ENCODE assay signal across 1 cellular context in genomic region chr10:33253411-33253810, GRCh38.
TF ChIP-seq lines count a peak whose summit lies in the region.

No MANE protein-coding gene starts in this region.

TF ChIP-seq in GM23338, 12 proteins besides CTCF, POLR2A, EP300 and RAD21 (continued from another document):
- TF ChIP-seq REST (IDR thresholded peaks at IDR 0.05; ENCODE audit: unreplicated experiment): no peak
- no peak for TF ChIP-seq ZNF114 (CRISPR knock-in tag; IDR thresholded peaks at IDR 0.05)
- TF ChIP-seq ZNF331 (CRISPR knock-in tag; IDR thresholded peaks at IDR 0.05; ENCODE audit: low read depth): no peak
- no peak for TF ChIP-seq STAT1 (IDR thresholded peaks at IDR 0.05; ENCODE audit: unreplicated experiment)
- no peak for TF ChIP-seq NANOG (IDR thresholded peaks at IDR 0.05; ENCODE audit: borderline replicate concordance)
- no peak for TF ChIP-seq ZNF462 (CRISPR knock-in tag; IDR thresholded peaks at IDR 0.05)
- TF ChIP-seq EZH2phosphoT487 (IDR thresholded peaks at IDR 0.05; ENCODE audit: unreplicated experiment): no peak
- no peak for TF ChIP-seq ETS1 (IDR thresholded peaks at IDR 0.05)
